10 cellular contexts compared by ENCODE assay signal in genomic region chr1:23865543-23865930, GRCh38. TPM values are rescaled to one million over a fixed set of nuclear protein-coding genes. Genes with fewer than 3 reads are reported as not detected.
A peak's percentile ranks its signal among the peaks of the same experiment; 100 is the strongest.
DNase-seq lines count a peak whose midpoint lies in the region; ATAC-seq and TF ChIP-seq lines count a peak whose summit lies in the region.
"Had no signal": no experiment of that assay in that cellular context is flagged by ENCODE, and none has a peak within 500 bp of the region (broad histone marks: within the 10 kb centered on the region; RNA-seq: fewer than 3 reads in every experiment).

No MANE protein-coding gene starts in this region.

- H3K4me3 ChIP-seq in brain microvascular endothelial cell (ENCODE audit: low read depth, low read length) = no peak overlapping the region
- no peak overlapping the region for H3K4me3 ChIP-seq in neuronal stem cell (ENCODE audit: low read length in 2 of 2)

- peaks cover 2 to 3% of the 10 kb centered on the region in 2 donors for H3K4me1 ChIP-seq in neuronal stem cell (ENCODE audit: control insufficient read depth in 2 of 2, insufficient read depth in 1 of 2, low read depth in 1 of 2, low read length in 2 of 2)

- no peak overlapping the region for H2BK5ac ChIP-seq in neuronal stem cell (ENCODE audit: low read length)

- no peak overlapping the region for H4K91ac ChIP-seq in neuronal stem cell (ENCODE audit: low read depth, low read length, poor library complexity)

- H2BK12ac ChIP-seq in neuronal stem cell (ENCODE audit: low read length) = no peak overlapping the region

- H3K79me1 ChIP-seq in neuronal stem cell (ENCODE audit: low read depth, low read length) = no peaks in the 10 kb centered on the region

- no peak overlapping the region for H2AK5ac ChIP-seq in neuronal stem cell (ENCODE audit: low read depth, low read length)

- H3K9ac ChIP-seq in neuronal stem cell (ENCODE audit: low read depth, low read length, poor library complexity) = no peak overlapping the region

- no peak for ATAC-seq in HG03520 (IDR thresholded peaks at IDR 0.05; ENCODE audit: unreplicated experiment)

- TF ChIP-seq CTCF in brain microvascular endothelial cell (IDR thresholded peaks at IDR 0.05; ENCODE audit: low read depth, low read length, missing control alignments) = no peak

- in situ Hi-C loops in brain microvascular endothelial cell (cut with HindIII; ENCODE audit: low pct_ligation_motif_present, low sequenced_read_pairs) = no loop called here

- no peak overlapping the region for H3K23ac ChIP-seq in neuronal stem cell (ENCODE audit: low read depth, low read length, poor library complexity)

- no peak overlapping the region for H2AFZ ChIP-seq in neuronal stem cell (ENCODE audit: low read length)

- H3K27ac ChIP-seq in brain microvascular endothelial cell = no peak overlapping the region
- no peak overlapping the region for H3K27ac ChIP-seq in neuronal stem cell (replicated peaks; ENCODE audit: low read length)

- H4K8ac ChIP-seq in neuronal stem cell (ENCODE audit: low read depth, low read length) = no peak overlapping the region

- no peak overlapping the region for H2BK15ac ChIP-seq in neuronal stem cell (ENCODE audit: low read length)

- DNase-seq in EH (ENCODE audit: low read depth) (peak; percentile 90), LoVo (ENCODE audit: low spot score) (peak; percentile 61), brain microvascular endothelial cell (peak; percentile 45), non-pigmented ciliary epithelial cell (ENCODE audit: low read depth) (peak; percentile 79), activated gamma-delta T cell treated with Interleukin-2 at 50 U/mL for 16 hours (no peak), NCI-H2171 (lab: John Stamatoyannopoulos, UW) (no peak), neuronal stem cell (ENCODE audit: low spot score) (no peak)
- DNase-seq: activated B cell treated with CpG ODN at 0.5 μM for 24 hours, NCI-H2081 treated with DMSO at 0.1 percent for 48 hours had no signal

- no peaks in the 10 kb centered on the region for H3K9me3 ChIP-seq in neuronal stem cell (replicated peaks in 1 of 2; ENCODE audit: control insufficient read depth in 2 of 2, insufficient read depth in 1 of 2, low read depth in 1 of 2, low read length in 2 of 2)

- no CpG with 5 or more reads among the region's 4 CpGs for WGBS in neuronal stem cell (ENCODE audit: extremely low coverage in 2 of 2, insufficient read length in 2 of 2, insufficient replicate concordance in 1 of 2), 2 donors

- H3K4me2 ChIP-seq in neuronal stem cell (ENCODE audit: insufficient read depth, low read length, poor library complexity, severe bottlenecking) = no peak overlapping the region

- no peaks in the 10 kb centered on the region for H3K36me3 ChIP-seq in brain microvascular endothelial cell (replicated peaks)
- H3K36me3 ChIP-seq in neuronal stem cell (replicated peaks in 1 of 2; ENCODE audit: control insufficient read depth in 2 of 2, insufficient read depth in 2 of 2, low read length in 2 of 2) = no peaks in the 10 kb centered on the region

- no peaks in the 10 kb centered on the region for H3K27me3 ChIP-seq in brain microvascular endothelial cell (replicated peaks)
- H3K27me3 ChIP-seq in neuronal stem cell (ENCODE audit: control insufficient read depth in 3 of 3, insufficient read depth in 3 of 3, low read depth in 1 of 3, low read length in 3 of 3) = peaks cover 0 to 24% (median 23%) of the 10 kb centered on the region in 3 experiments

- no peak overlapping the region for H3K4ac ChIP-seq in neuronal stem cell (ENCODE audit: low read length)

- H3K18ac ChIP-seq in neuronal stem cell (ENCODE audit: low read length) = no peak overlapping the region

- no peak overlapping the region for H3K14ac ChIP-seq in neuronal stem cell (ENCODE audit: low read length)

- H2BK120ac ChIP-seq in neuronal stem cell (ENCODE audit: low read depth, low read length) = no peak overlapping the region

RNA-seq across cellular contexts. Expression of gene FUCA1, which starts 2.6 kb away (rescaled TPM):
- 3.8 TPM for polyA plus RNA-seq in neuronal stem cell (2013, experiment 1 of 2)
- 3.5 TPM for polyA plus RNA-seq in neuronal stem cell (2013, experiment 2 of 2)

RNA-seq across cellular contexts. Expression of gene HMGCL, which starts 40.3 kb away (rescaled TPM):
- polyA plus RNA-seq in neuronal stem cell (2013, experiment 1 of 2) = 16.0 TPM
- polyA plus RNA-seq in neuronal stem cell (2013, experiment 2 of 2) = 15.8 TPM

RNA-seq across cellular contexts. Expression of gene CNR2, which starts 47.6 kb away (rescaled TPM):
- polyA plus RNA-seq in neuronal stem cell (2013, experiment 1 of 2) = 0.01 TPM
- polyA plus RNA-seq in neuronal stem cell (2013, experiment 2 of 2) = not detected

Comparison
In these comparisons a context has a peak if more than half of its experiments do, and no peak if none do; other contexts are left out.
1. DNase-seq: peak in EH (single experiment), LoVo (single experiment), brain microvascular endothelial cell (single experiment) and non-pigmented ciliary epithelial cell (single experiment); none in activated gamma-delta T cell treated with Interleukin-2 at 50 U/mL for 16 hours (single experiment), NCI-H2171 (single experiment) and neuronal stem cell (single experiment).